9 cellular contexts compared by ENCODE assay signal in genomic region chr1:21935891-21936365, GRCh38. TPM values are rescaled to one million over a fixed set of nuclear protein-coding genes. Genes with fewer than 3 reads are reported as not detected.
DNase-seq lines count a peak whose midpoint lies in the region; ATAC-seq and TF ChIP-seq lines count a peak whose summit lies in the region.
"Had no signal": no experiment of that assay in that cellular context is flagged by ENCODE, and none has a peak within 500 bp of the region (broad histone marks: within the 10 kb centered on the region; RNA-seq: fewer than 3 reads in every experiment).

No MANE protein-coding gene starts in this region.

- TF ChIP-seq EP300 in suprapubic skin (IDR thresholded peaks at IDR 0.05) = no peak

- TF ChIP-seq POLR2A in suprapubic skin (IDR thresholded peaks at IDR 0.05) = no peak

- H3K27me3 ChIP-seq in layer of hippocampus (ENCODE audit: control insufficient read depth, insufficient read depth, low read length) = no peaks in the 10 kb centered on the region
- no peaks in the 10 kb centered on the region for H3K27me3 ChIP-seq in suprapubic skin

- H3K9me3 ChIP-seq in suprapubic skin = no peaks in the 10 kb centered on the region

- in situ Hi-C loops in astrocyte of the cerebellum (cut with HindIII; ENCODE audit: low sequenced_read_pairs) = loop anchor here (5.0 kb wide), 1 partner anchor 49 kb away; no protein-coding TSS in a partner anchor

- no peaks in the 10 kb centered on the region for H3K36me3 ChIP-seq in suprapubic skin

- 4% methylated on average over 8 of the region's 8 CpGs for WGBS in suprapubic skin

- peak overlapping the region; percentile 53 for H3K4me3 ChIP-seq in astrocyte of the cerebellum (ENCODE audit: low read depth, low read length)
- H3K4me3 ChIP-seq in suprapubic skin = peak overlapping the region; percentile 80

- DNase-seq in DMS53 (lab: John Stamatoyannopoulos, UW) (peak; percentile 44), DMS53 treated with DMSO at 0.1 percent for 48 hours (lab: John Stamatoyannopoulos, UW; ENCODE audit: unreplicated experiment) (no peak), astrocyte of the cerebellum (ENCODE audit: low read depth) (no peak), suprapubic skin (ENCODE audit: low spot score in 2 of 2) (no peak), NCI-H748 (lab: John Stamatoyannopoulos, UW; ENCODE audit: unreplicated experiment) (no peak)
- no peak for DNase-seq in activated effector memory CD4-positive, alpha-beta T cell treated with Interleukin-2 at 50 U/mL for 16 hours

- peaks cover 93% of the 10 kb centered on the region for H3K4me1 ChIP-seq in suprapubic skin

- H3K27ac ChIP-seq in layer of hippocampus (ENCODE audit: low read depth, low read length) (peak overlapping the region; percentile 14), suprapubic skin (peak overlapping the region; percentile 90)

- TF ChIP-seq CTCF in astrocyte of the cerebellum (IDR thresholded peaks at IDR 0.05; ENCODE audit: low read depth, low read length, missing control alignments) (no peak), suprapubic skin (IDR thresholded peaks at IDR 0.05) (no peak)

- ATAC-seq in GM18867 (IDR thresholded peaks at IDR 0.05; ENCODE audit: unreplicated experiment) = no peak

RNA-seq across cellular contexts. Expression of gene HSPG2, which starts 1.2 kb away (rescaled TPM):
- total RNA-seq in suprapubic skin = 100 to 1,000 TPM in 3 of 4 donors, 10 to 100 TPM in 1; 97.5 to 164 (median 131) TPM

RNA-seq across cellular contexts. Expression of gene CELA3B, which starts 40.9 kb away (rescaled TPM):
- total RNA-seq in suprapubic skin = not detected
- total RNA-seq: ureter had no signal
